In the genomic region with DNA sequence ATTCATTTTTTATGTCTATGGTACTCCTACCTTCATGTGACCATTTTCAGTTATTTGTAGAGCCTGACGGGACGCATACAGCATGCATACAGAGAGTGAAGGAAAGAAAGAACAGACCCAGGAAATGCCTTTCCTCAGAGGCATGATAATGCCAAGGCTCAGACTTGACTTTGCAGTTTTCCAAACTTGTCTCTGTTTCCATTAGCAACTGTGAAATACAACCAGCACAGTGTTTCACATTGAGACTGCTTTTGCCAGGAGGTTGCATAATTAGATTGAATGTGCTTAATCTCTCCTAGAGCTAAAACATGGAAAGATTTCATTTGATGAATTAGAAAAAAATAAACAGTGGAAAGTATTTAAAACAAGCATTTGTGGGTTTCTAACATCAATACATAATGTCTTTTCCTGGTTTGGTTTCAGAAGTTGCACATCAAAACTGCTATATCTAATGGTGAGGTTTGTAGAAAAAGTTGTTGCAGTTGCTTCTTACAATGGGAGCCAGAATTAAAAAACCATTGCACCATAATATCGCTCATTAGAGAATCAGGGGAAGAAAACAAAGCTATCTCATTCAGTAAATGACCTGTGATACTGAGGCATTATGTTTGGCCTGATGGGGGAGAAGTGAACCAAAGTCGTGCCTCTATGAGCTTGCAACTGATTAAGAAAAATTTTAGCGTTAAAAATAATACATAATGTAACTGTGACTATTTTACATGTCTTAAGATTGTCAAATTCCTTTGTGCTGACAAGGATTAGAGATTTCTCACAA, we compare ENCODE assay signal across 10 cellular contexts.
DNase-seq lines count a peak whose midpoint lies in the region; ATAC-seq and TF ChIP-seq lines count a peak whose summit lies in the region.
"Had no signal": no experiment of that assay in that cellular context is flagged by ENCODE, and none has a peak within 500 bp of the region (broad histone marks: within the 10 kb centered on the region; RNA-seq: fewer than 3 reads in every experiment).

No MANE protein-coding gene starts in this region.

- H3K27ac ChIP-seq in RWPE1 (no peak overlapping the region), mesenchymal stem cell (ENCODE audit: low read length, poor library complexity, severe bottlenecking) (no peak overlapping the region), temporal lobe (ENCODE audit: low read depth, low read length) (peak overlapping the region; percentile 48), Peyer's patch (peak overlapping the region in 1 of 4 donors; percentile 66)

- no peak overlapping the region for H2BK15ac ChIP-seq in mesenchymal stem cell (ENCODE audit: low read depth, poor library complexity, severe bottlenecking)

- H4K8ac ChIP-seq in mesenchymal stem cell (ENCODE audit: low read length), result no peak overlapping the region

- H3K4me2 ChIP-seq in mesenchymal stem cell (ENCODE audit: low read length, poor library complexity, severe bottlenecking), result no peak overlapping the region

- H3K4ac ChIP-seq in mesenchymal stem cell (ENCODE audit: low read depth in 1 of 2, low read length in 2 of 2), result no peak overlapping the region

- no peak overlapping the region for H2BK5ac ChIP-seq in mesenchymal stem cell (ENCODE audit: low read depth, low read length, poor library complexity, severe bottlenecking)

- H3K14ac ChIP-seq in mesenchymal stem cell (ENCODE audit: low read length in 2 of 2), result no peak overlapping the region

- H4K91ac ChIP-seq in mesenchymal stem cell (ENCODE audit: low read length), result no peak overlapping the region

- no peaks in the 10 kb centered on the region for H3K36me3 ChIP-seq in mesenchymal stem cell (ENCODE audit: control insufficient read depth in 1 of 2, insufficient read depth in 2 of 2, low read depth in 1 of 2, low read length in 2 of 2)
- H3K36me3 ChIP-seq in Peyer's patch, result no peaks in the 10 kb centered on the region

- H3K9me3 ChIP-seq in mesenchymal stem cell (ENCODE audit: control insufficient read depth, low read length) (no peaks in the 10 kb centered on the region), Peyer's patch (no peaks in the 10 kb centered on the region)

- H3K79me1 ChIP-seq in mesenchymal stem cell (replicated peaks; ENCODE audit: low read length, poor library complexity, severe bottlenecking), result no peaks in the 10 kb centered on the region

- no peaks in the 10 kb centered on the region for H3K27me3 ChIP-seq in mesenchymal stem cell (ENCODE audit: control insufficient read depth in 1 of 2, insufficient read depth in 1 of 2, low read length in 2 of 2)
- no peaks in the 10 kb centered on the region for H3K27me3 ChIP-seq in Peyer's patch

- H2AFZ ChIP-seq in mesenchymal stem cell (ENCODE audit: low read depth, low read length), result no peak overlapping the region

- CTCF ChIA-PET in RWPE1 (lab: Yijun Ruan, JAX), result no interaction called here

- H3K18ac ChIP-seq in mesenchymal stem cell (ENCODE audit: low read depth in 1 of 2, low read length in 2 of 2), result no peak overlapping the region

- H2BK12ac ChIP-seq in mesenchymal stem cell (ENCODE audit: low read length in 2 of 2), result no peak overlapping the region

- WGBS in mesenchymal stem cell, result 63% methylated on average over 4 of the region's 5 CpGs

- H2BK120ac ChIP-seq in mesenchymal stem cell (ENCODE audit: low read depth, low read length), result no peak overlapping the region

- DNase-seq in RWPE1 (ENCODE audit: low spot score), result peak; percentile 11
- DNase-seq in mesenchymal stem cell, result peak; percentile 79
- DNase-seq in NK-92 (lab: John Stamatoyannopoulos, UW; ENCODE audit: unreplicated experiment), result no peak
- DNase-seq in GM13976 (ENCODE audit: low spot score), result no peak
- no peak for DNase-seq in HuH-7 (ENCODE audit: low spot score)
- no peak for DNase-seq in Peyer's patch
- DNase-seq: naive B cell, NCI-H1105 had no signal

- H2AK5ac ChIP-seq in mesenchymal stem cell (ENCODE audit: low read length, severe bottlenecking), result no peak overlapping the region

- ATAC-seq in esophagus mucosa, result peak; percentile 46

- in situ Hi-C loops in GM13976 (cut with MboI; ENCODE audit: low sequenced_read_pairs, unreplicated experiment), result no loop called here

- TF ChIP-seq CTCF in RWPE1 (conservative IDR thresholded peaks at IDR 0.05; ENCODE audit: low read depth) (no peak), GM13976 (IDR thresholded peaks at IDR 0.05; ENCODE audit: borderline replicate concordance, control extremely low read depth, extremely low read depth, insufficient read depth, missing control alignments) (no peak), Peyer's patch (IDR thresholded peaks at IDR 0.05) (no peak)

- H3K23ac ChIP-seq in mesenchymal stem cell (ENCODE audit: low read length in 2 of 2), result no peak overlapping the region

- no peaks in the 10 kb centered on the region for H3K4me1 ChIP-seq in mesenchymal stem cell (ENCODE audit: control insufficient read depth, insufficient read depth, low read depth, low read length)
- no peaks in the 10 kb centered on the region for H3K4me1 ChIP-seq in Peyer's patch

- H3K9ac ChIP-seq in mesenchymal stem cell (ENCODE audit: low read length), result peak overlapping the region; percentile 79

- POLR2A ChIA-PET in RWPE1 (lab: Yijun Ruan, JAX; ENCODE audit: low non-redundant PET), result no interaction called here

- no peak for TF ChIP-seq POLR2A in Peyer's patch (IDR thresholded peaks at IDR 0.05)

- H3K4me3 ChIP-seq in mesenchymal stem cell (ENCODE audit: insufficient read depth in 1 of 2, low read depth in 1 of 2, low read length in 2 of 2) (no peak overlapping the region), Peyer's patch (no peak overlapping the region)

Comparison
In these comparisons a context has a peak if more than half of its experiments do, and no peak if none do; other contexts are left out.
1. DNase-seq: peak in RWPE1 (single experiment) and mesenchymal stem cell (single experiment); none in NK-92 (single experiment), GM13976 (single experiment), HuH-7 (single experiment) and Peyer's patch (0 of 3).